Comparison of ENCODE assay signal across 15 cellular contexts in the genomic region with DNA sequence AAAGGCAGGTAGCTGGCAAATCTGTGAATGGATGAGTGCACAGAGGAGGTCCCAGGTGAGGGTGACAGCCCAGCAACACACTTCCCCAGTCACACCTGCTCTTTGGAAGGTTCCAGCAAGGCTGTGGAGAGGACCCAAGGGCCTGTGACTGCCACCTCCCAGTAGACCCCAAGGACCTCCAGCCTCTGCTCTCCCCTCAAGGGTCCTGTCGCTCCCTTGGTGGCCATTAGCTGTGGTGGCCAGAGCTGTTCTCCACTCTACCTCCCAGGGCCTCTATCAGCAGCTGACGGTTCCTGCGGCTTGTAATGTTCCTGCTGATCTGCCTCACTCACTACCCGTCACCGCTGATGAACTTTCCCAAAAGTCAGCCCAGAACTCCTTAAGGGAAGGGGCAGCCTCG.
A peak's percentile ranks its signal among the peaks of the same experiment; 100 is the strongest.
DNase-seq lines count a peak whose midpoint lies in the region; ATAC-seq and TF ChIP-seq lines count a peak whose summit lies in the region.
"Had no signal": no experiment of that assay in that cellular context is flagged by ENCODE, and none has a peak within 500 bp of the region (broad histone marks: within the 10 kb centered on the region; RNA-seq: fewer than 3 reads in every experiment).

No MANE protein-coding gene starts in this region.

- no CpG with 5 or more reads among the region's 6 CpGs for WGBS in mesendoderm (ENCODE audit: extremely low coverage, insufficient coverage, low lambda C conversion rate)

- no peak overlapping the region for H2BK5ac ChIP-seq in mesendoderm (ENCODE audit: low read length)

- H3K56ac ChIP-seq in mesendoderm (ENCODE audit: low read length) = peak overlapping the region; percentile 17

- no peaks in the 10 kb centered on the region for H3K79me2 ChIP-seq in mesendoderm (ENCODE audit: control insufficient read depth, insufficient read depth, low read length)
- H3K79me2 ChIP-seq: parathyroid adenoma had no signal

- no peaks in the 10 kb centered on the region for H3K79me1 ChIP-seq in mesendoderm (ENCODE audit: low read length)

- no peak overlapping the region for H3K4me3 Mint-ChIP-seq in stimulated activated naive CD8-positive, alpha-beta T cell treated with anti-CD3 and anti-CD28 coated beads, Interleukin-15, Interleukin-2, amounts not matched to agents 100 ng/mL and 50 ng/mL, for 24 hours
- peak overlapping the region; percentile 82 for H3K4me3 Mint-ChIP-seq in activated B cell treated with CpG ODN at 0.5 μM for 24 hours

- H3K27ac Mint-ChIP-seq in stimulated activated naive CD8-positive, alpha-beta T cell treated with anti-CD3 and anti-CD28 coated beads, Interleukin-15, Interleukin-2, amounts not matched to agents 100 ng/mL and 50 ng/mL, for 24 hours = peak overlapping the region; percentile 46
- peak overlapping the region; percentile 92 for H3K27ac Mint-ChIP-seq in activated B cell treated with CpG ODN at 0.5 μM for 24 hours
- H3K27ac Mint-ChIP-seq: activated CD4-positive, alpha-beta memory T cell treated with anti-CD3 and anti-CD28 coated beads for 36 hours had no signal

- no peaks in the 10 kb centered on the region for H3K9me3 ChIP-seq in Peyer's patch
- H3K9me3 ChIP-seq: left lung had no signal

- no peak overlapping the region for H3K18ac ChIP-seq in mesendoderm (ENCODE audit: low read length)

- no peak overlapping the region for H3K9ac ChIP-seq in mesendoderm (ENCODE audit: low read length)
- H3K9ac ChIP-seq: parathyroid adenoma had no signal

- no peak overlapping the region for H3K4me2 ChIP-seq in mesendoderm (ENCODE audit: low read length)

- no peak for TF ChIP-seq POLR2A in Peyer's patch (IDR thresholded peaks at IDR 0.05)

- no peak overlapping the region for H4K8ac ChIP-seq in mesendoderm (ENCODE audit: low read depth, low read length)

- peaks cover 4% of the 10 kb centered on the region for H3K36me3 Mint-ChIP-seq in stimulated activated naive CD8-positive, alpha-beta T cell treated with anti-CD3 and anti-CD28 coated beads, Interleukin-15, Interleukin-2, amounts not matched to agents 100 ng/mL and 50 ng/mL, for 24 hours (ENCODE audit: low read depth)
- H3K36me3 Mint-ChIP-seq in activated B cell treated with CpG ODN at 0.5 μM for 24 hours (ENCODE audit: low read depth) = peaks cover 16% of the 10 kb centered on the region
- H3K36me3 Mint-ChIP-seq: activated CD4-positive, alpha-beta memory T cell treated with anti-CD3 and anti-CD28 coated beads for 36 hours had no signal

- TF ChIP-seq CTCF in activated B cell treated with CpG ODN at 0.5 μM for 24 hours (IDR thresholded peaks at IDR 0.05) (no peak), Peyer's patch (IDR thresholded peaks at IDR 0.05) (no peak)

- DNase-seq in stimulated activated naive CD8-positive, alpha-beta T cell treated with anti-CD3 and anti-CD28 coated beads, Interleukin-15, Interleukin-2, amounts not matched to agents 100 U/mL and 50 U/mL, for 24 hours = no peak
- DNase-seq in activated B cell treated with CpG ODN at 0.5 μM for 24 hours (no peak), mesendoderm (no peak), Peyer's patch (no peak), NCI-H1694 (lab: John Stamatoyannopoulos, UW) (no peak)
- no peak for DNase-seq in stimulated activated naive CD4-positive, alpha-beta T cell (lab: John Stamatoyannopoulos, UW)
- DNase-seq: activated CD4-positive, alpha-beta memory T cell treated with anti-CD3 and anti-CD28 coated beads for 36 hours; activated T-cell treated with anti-CD3 and anti-CD28 coated beads, Interleukin-2, amount 50 U/mL, for 4 hours; amniotic stem cell; GOT3; left lung; NCI-H146 had no signal

- H3K4me1 Mint-ChIP-seq in stimulated activated naive CD8-positive, alpha-beta T cell treated with anti-CD3 and anti-CD28 coated beads, Interleukin-15, Interleukin-2, amounts not matched to agents 100 ng/mL and 50 ng/mL, for 24 hours (ENCODE audit: low read depth) = peaks cover 81% of the 10 kb centered on the region
- H3K4me1 Mint-ChIP-seq in activated B cell treated with CpG ODN at 0.5 μM for 24 hours = peaks cover 86% of the 10 kb centered on the region

- H2AK5ac ChIP-seq in mesendoderm (ENCODE audit: low read length) = no peak overlapping the region

- POLR2A ChIA-PET in activated B cell treated with CpG ODN at 0.5 μM for 24 hours (lab: Charles Lee) = interaction anchor here (0.6 to 5.0 kb wide), 5 partner anchors 8 to 523 kb away, joined by 3 to 26 read pairs (median 3); no protein-coding TSS in a partner anchor

- H3K27me3 ChIP-seq in mesendoderm (ENCODE audit: insufficient read depth, low read length, poor library complexity) (no peaks in the 10 kb centered on the region), Peyer's patch (no peaks in the 10 kb centered on the region)
- H3K27me3 ChIP-seq: left lung had no signal

- no peak overlapping the region for H3K27ac ChIP-seq in mesendoderm (ENCODE audit: low read depth, low read length)
- peak overlapping the region in 1 of 4 donors; percentile 87 for H3K27ac ChIP-seq in Peyer's patch
- H3K27ac ChIP-seq: left lung, parathyroid adenoma had no signal

- ATAC-seq in stimulated activated naive CD8-positive, alpha-beta T cell treated with anti-CD3 and anti-CD28 coated beads, Interleukin-15, Interleukin-2, amounts not matched to agents 100 U/mL and 50 U/mL, for 24 hours = no peak
- ATAC-seq in activated B cell treated with CpG ODN at 0.5 μM for 24 hours (ENCODE audit: low read depth) = no peak
- no peak for ATAC-seq in HG03457 (IDR thresholded peaks at IDR 0.05; ENCODE audit: unreplicated experiment)
- ATAC-seq: activated T-cell treated with anti-CD3 and anti-CD28 coated beads, Interleukin-2, amount 50 U/mL, for 4 hours; left lung had no signal

- H3K4me3 ChIP-seq in mesendoderm (ENCODE audit: low read length) (no peak overlapping the region), Peyer's patch (no peak overlapping the region)
- H3K4me3 ChIP-seq: left lung had no signal

- peaks cover 1% of the 10 kb centered on the region for H3K36me3 ChIP-seq in mesendoderm (ENCODE audit: control insufficient read depth, insufficient read depth, low read length)
- no peaks in the 10 kb centered on the region for H3K36me3 ChIP-seq in Peyer's patch

- no peak overlapping the region for H4K5ac ChIP-seq in mesendoderm (ENCODE audit: low read length)

- CTCF ChIA-PET in activated B cell treated with CpG ODN at 0.5 μM for 24 hours (lab: Charles Lee) = interaction anchor here (1.4 kb wide), 1 partner anchor 215 kb away, joined by 4 read pairs; no protein-coding TSS in a partner anchor

- intact Hi-C loops in activated B cell treated with CpG ODN at 0.5 μM for 24 hours (cut with micrococcal nuclease) = loop anchor here (5.0 to 10.0 kb wide), 5 partner anchors 698 to 1072 kb away; partner anchors contain the start of genes AKIP1, AMPD3, RNF141 and RPL27A

- no peak overlapping the region for H3K4ac ChIP-seq in mesendoderm (ENCODE audit: low read depth, low read length)

- H2BK15ac ChIP-seq in mesendoderm (replicated peaks; ENCODE audit: low read depth) = no peak overlapping the region

- no peaks in the 10 kb centered on the region for H3K9me3 Mint-ChIP-seq in stimulated activated naive CD8-positive, alpha-beta T cell treated with anti-CD3 and anti-CD28 coated beads, Interleukin-15, Interleukin-2, amounts not matched to agents 100 ng/mL and 50 ng/mL, for 24 hours
- no peaks in the 10 kb centered on the region for H3K9me3 Mint-ChIP-seq in activated B cell treated with CpG ODN at 0.5 μM for 24 hours
- H3K9me3 Mint-ChIP-seq: activated CD4-positive, alpha-beta memory T cell treated with anti-CD3 and anti-CD28 coated beads for 36 hours; activated T-cell treated with anti-CD3 and anti-CD28 coated beads, Interleukin-2, amount 50 U/mL, for 4 hours had no signal

- H3K4me1 ChIP-seq in mesendoderm (ENCODE audit: control insufficient read depth, low read depth, low read length) = peaks cover 4% of the 10 kb centered on the region
- peaks cover 2 to 39% (median 28%) of the 10 kb centered on the region in 4 donors for H3K4me1 ChIP-seq in Peyer's patch

- no peaks in the 10 kb centered on the region for H3K27me3 Mint-ChIP-seq in stimulated activated naive CD8-positive, alpha-beta T cell treated with anti-CD3 and anti-CD28 coated beads, Interleukin-15, Interleukin-2, amounts not matched to agents 100 ng/mL and 50 ng/mL, for 24 hours
- no peaks in the 10 kb centered on the region for H3K27me3 Mint-ChIP-seq in activated B cell treated with CpG ODN at 0.5 μM for 24 hours
- H3K27me3 Mint-ChIP-seq: activated CD4-positive, alpha-beta memory T cell treated with anti-CD3 and anti-CD28 coated beads for 36 hours had no signal

- no peak overlapping the region for H3K23ac ChIP-seq in mesendoderm (ENCODE audit: low read length)

- H2BK120ac ChIP-seq in mesendoderm (ENCODE audit: low read depth, low read length) = no peak overlapping the region
